12 cellular contexts compared by ENCODE assay signal in genomic region chr9:94866770-94867169, GRCh38.
DNase-seq lines count a peak whose midpoint lies in the region; ATAC-seq and TF ChIP-seq lines count a peak whose summit lies in the region.
"Had no signal": no experiment of that assay in that cellular context is flagged by ENCODE, and none has a peak within 500 bp of the region (broad histone marks: within the 10 kb centered on the region; RNA-seq: fewer than 3 reads in every experiment).

No MANE protein-coding gene starts in this region.

- peaks cover 26% of the 10 kb centered on the region for H3K4me1 Mint-ChIP-seq in Calu3 (ENCODE audit: low read depth, unreplicated experiment)
- peaks cover 45% of the 10 kb centered on the region for H3K4me1 Mint-ChIP-seq in activated CD4-positive, alpha-beta T cell treated with anti-CD3 and anti-CD28 coated beads, Interleukin-2, amount 10 ng/mL, durations not matched to agents 7 days and 5 days
- H3K4me1 Mint-ChIP-seq in activated T-helper 17 cell treated with anti-CD3 and anti-CD28 coated beads, Interleukin-2, amount 50 U/mL, for 72 hours, result peaks cover 31% of the 10 kb centered on the region

- no peaks in the 10 kb centered on the region for H3K36me3 ChIP-seq in rectal smooth muscle tissue (ENCODE audit: control insufficient read depth, insufficient read depth, low read length)

- no peaks in the 10 kb centered on the region for H3K27me3 Mint-ChIP-seq in Calu3 (ENCODE audit: unreplicated experiment)
- H3K27me3 Mint-ChIP-seq in activated CD4-positive, alpha-beta T cell treated with anti-CD3 and anti-CD28 coated beads, Interleukin-2, amount 10 ng/mL, durations not matched to agents 7 days and 5 days, result peaks cover 3% of the 10 kb centered on the region
- H3K27me3 Mint-ChIP-seq in activated T-helper 17 cell treated with anti-CD3 and anti-CD28 coated beads, Interleukin-2, amount 50 U/mL, for 72 hours, result no peaks in the 10 kb centered on the region
- H3K27me3 Mint-ChIP-seq: IgD-negative memory B cell, naive B cell had no signal

- peak overlapping the region; percentile 89 for H3K27ac ChIP-seq in rectal smooth muscle tissue (ENCODE audit: low read depth, low read length)
- H3K27ac ChIP-seq: foreskin keratinocyte had no signal

- H3K9me3 Mint-ChIP-seq in Calu3 (ENCODE audit: low read depth, unreplicated experiment), result no peaks in the 10 kb centered on the region
- H3K9me3 Mint-ChIP-seq in activated CD4-positive, alpha-beta T cell treated with anti-CD3 and anti-CD28 coated beads, Interleukin-2, amount 10 ng/mL, durations not matched to agents 7 days and 5 days, result peaks cover 3% of the 10 kb centered on the region
- peaks cover 6% of the 10 kb centered on the region for H3K9me3 Mint-ChIP-seq in activated T-helper 17 cell treated with anti-CD3 and anti-CD28 coated beads, Interleukin-2, amount 50 U/mL, for 72 hours
- H3K9me3 Mint-ChIP-seq: naive B cell had no signal

- no peak for DNase-seq in Calu3
- peak; percentile 91 for DNase-seq in SK-N-DZ (ENCODE audit: low spot score)
- peak; percentile 19 for DNase-seq in fibroblast of villous mesenchyme (ENCODE audit: low read depth)
- no peak for DNase-seq in activated CD4-positive, alpha-beta T cell treated with anti-CD3 and anti-CD28 coated beads, Interleukin-2, amount 10 ng/mL, durations not matched to agents 7 days and 5 days
- no peak for DNase-seq in lower leg skin (ENCODE audit: low spot score in 2 of 2)
- DNase-seq: foreskin keratinocyte, naive B cell, NCI-H2171 had no signal

- TF ChIP-seq POLR2A in lower leg skin (IDR thresholded peaks at IDR 0.05), result no peak

- peaks cover 39% of the 10 kb centered on the region for H3K4me1 ChIP-seq in rectal smooth muscle tissue (ENCODE audit: control insufficient read depth, insufficient read depth, low read length)

- peak overlapping the region; percentile 93 for H3K27ac Mint-ChIP-seq in Calu3 (ENCODE audit: unreplicated experiment)
- no peak overlapping the region for H3K27ac Mint-ChIP-seq in activated CD4-positive, alpha-beta T cell treated with anti-CD3 and anti-CD28 coated beads, Interleukin-2, amount 10 ng/mL, durations not matched to agents 7 days and 5 days
- H3K27ac Mint-ChIP-seq in activated T-helper 17 cell treated with anti-CD3 and anti-CD28 coated beads, Interleukin-2, amount 50 U/mL, for 72 hours, result no peak overlapping the region
- H3K27ac Mint-ChIP-seq: IgD-negative memory B cell had no signal

- no peaks in the 10 kb centered on the region for H3K27me3 ChIP-seq in rectal smooth muscle tissue (ENCODE audit: control insufficient read depth, insufficient read depth, low read length)
- H3K27me3 ChIP-seq: foreskin keratinocyte had no signal

- H3K9ac ChIP-seq in rectal smooth muscle tissue (ENCODE audit: low read length), result no peak overlapping the region

- POLR2A ChIA-PET in activated CD4-positive, alpha-beta T cell treated with anti-CD3 and anti-CD28 coated beads, Interleukin-2, amount 10 ng/mL, durations not matched to agents 7 days and 5 days (lab: Charles Lee), result no interaction called here

- intact Hi-C loops in Calu3 (cut with micrococcal nuclease; ENCODE audit: unreplicated experiment) (loop anchor here (2.0 to 5.0 kb wide), 2 partner anchors 46 to 59 kb away; no protein-coding TSS in a partner anchor), lower leg skin (cut with DNase I; ENCODE audit: low total_unique reads) (loop anchor here (10.0 kb wide), 1 partner anchor 62 kb away; no protein-coding TSS in a partner anchor)

- ATAC-seq in GM18873 (IDR thresholded peaks at IDR 0.05; ENCODE audit: low FRiP score, unreplicated experiment), result no peak
- ATAC-seq in activated T-helper 17 cell treated with anti-CD3 and anti-CD28 coated beads, Interleukin-2, amount 50 U/mL, for 72 hours (replicated peaks), result no peak
- ATAC-seq: foreskin keratinocyte had no signal

- no peak overlapping the region for H3K4me3 ChIP-seq in fibroblast of villous mesenchyme (ENCODE audit: low read depth, low read length)
- H3K4me3 ChIP-seq in rectal smooth muscle tissue (ENCODE audit: low read length), result no peak overlapping the region
- no peak overlapping the region for H3K4me3 ChIP-seq in lower leg skin (ENCODE audit: low read depth, poor library complexity, severe bottlenecking)

- BruUV-seq in Calu3 (replicated peaks; lab: Mats Ljungman, UMichigan), result TSS peak; percentile 98

- TF ChIP-seq CTCF in Calu3 (IDR thresholded peaks at IDR 0.05; ENCODE audit: unreplicated experiment), result no peak
- no peak for TF ChIP-seq CTCF in fibroblast of villous mesenchyme (IDR thresholded peaks at IDR 0.05; ENCODE audit: insufficient read depth, low read depth, low read length)
- TF ChIP-seq CTCF in lower leg skin (IDR thresholded peaks at IDR 0.05), result no peak

- CTCF ChIA-PET in Calu3 (lab: Charles Lee), result interaction anchor here (1.1 to 1.6 kb wide), 2 partner anchors 83 to 261 kb away, joined by 3 to 4 read pairs; no protein-coding TSS in a partner anchor
- CTCF ChIA-PET in activated CD4-positive, alpha-beta T cell treated with anti-CD3 and anti-CD28 coated beads, Interleukin-2, amount 10 ng/mL, durations not matched to agents 7 days and 5 days (lab: Charles Lee), result interaction anchor here (1.3 kb wide), 1 partner anchor 16 kb away, joined by 3 read pairs; no protein-coding TSS in a partner anchor

- H3K4me3 Mint-ChIP-seq in Calu3 (ENCODE audit: low read depth, unreplicated experiment), result peak overlapping the region; percentile 36
- no peak overlapping the region for H3K4me3 Mint-ChIP-seq in activated CD4-positive, alpha-beta T cell treated with anti-CD3 and anti-CD28 coated beads, Interleukin-2, amount 10 ng/mL, durations not matched to agents 7 days and 5 days
- H3K4me3 Mint-ChIP-seq in activated T-helper 17 cell treated with anti-CD3 and anti-CD28 coated beads, Interleukin-2, amount 50 U/mL, for 72 hours, result no peak overlapping the region
- H3K4me3 Mint-ChIP-seq: IgD-negative memory B cell, naive B cell had no signal

- H3K36me3 Mint-ChIP-seq in Calu3 (ENCODE audit: insufficient read depth, unreplicated experiment), result peaks cover 7% of the 10 kb centered on the region
- peaks cover 5% of the 10 kb centered on the region for H3K36me3 Mint-ChIP-seq in activated CD4-positive, alpha-beta T cell treated with anti-CD3 and anti-CD28 coated beads, Interleukin-2, amount 10 ng/mL, durations not matched to agents 7 days and 5 days (ENCODE audit: low read depth)
- H3K36me3 Mint-ChIP-seq in activated T-helper 17 cell treated with anti-CD3 and anti-CD28 coated beads, Interleukin-2, amount 50 U/mL, for 72 hours (ENCODE audit: low read depth), result no peaks in the 10 kb centered on the region

Comparison
In these comparisons a context has a peak if more than half of its experiments do, and no peak if none do; other contexts are left out.
1. DNase-seq: peak in SK-N-DZ (single experiment) and fibroblast of villous mesenchyme (single experiment); none in Calu3 (single experiment), activated CD4-positive, alpha-beta T cell treated with anti-CD3 and anti-CD28 coated beads, Interleukin-2, amount 10 ng/mL, durations not matched to agents 7 days and 5 days (single experiment) and lower leg skin (0 of 2).